ENCODE assay signal across 1 cellular context in the genomic region with DNA sequence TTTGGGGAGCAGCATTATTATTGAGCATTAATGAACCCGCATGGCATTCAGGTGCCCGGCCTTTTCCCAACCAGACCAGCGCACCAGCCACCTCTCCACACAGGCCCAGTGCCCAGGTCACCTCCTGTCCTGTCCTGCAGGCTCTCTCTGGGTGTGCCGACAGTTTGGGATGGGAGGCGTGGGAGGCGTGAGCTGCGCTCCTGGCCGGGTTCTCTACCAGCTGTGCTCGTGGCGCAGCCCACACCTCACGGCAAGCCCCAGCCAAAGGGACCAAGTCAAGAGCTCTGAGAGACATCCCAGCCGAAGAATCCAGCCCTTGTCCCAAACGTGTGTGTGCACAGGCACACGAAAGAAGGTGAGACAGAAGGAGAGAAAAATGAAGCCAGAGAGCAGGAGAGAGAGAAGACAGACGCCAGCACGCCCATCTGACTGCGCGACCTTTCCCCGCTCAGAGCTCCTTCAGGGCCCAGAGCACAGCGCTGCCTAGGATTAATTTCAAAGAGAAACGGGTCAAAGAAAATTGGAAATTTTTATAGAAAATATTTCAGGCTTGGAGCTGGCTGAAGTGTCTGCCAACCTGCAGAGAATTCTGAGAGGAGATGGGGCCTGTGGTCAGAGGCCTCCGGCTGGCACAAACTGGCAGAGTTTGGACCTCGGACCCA.
TF ChIP-seq lines count a peak whose summit lies in the region.

No MANE protein-coding gene starts in this region.

TF ChIP-seq in IMR-90, 13 proteins besides CTCF, POLR2A, EP300 and RAD21 (continued from another document):
- TF ChIP-seq, protein P1, sequence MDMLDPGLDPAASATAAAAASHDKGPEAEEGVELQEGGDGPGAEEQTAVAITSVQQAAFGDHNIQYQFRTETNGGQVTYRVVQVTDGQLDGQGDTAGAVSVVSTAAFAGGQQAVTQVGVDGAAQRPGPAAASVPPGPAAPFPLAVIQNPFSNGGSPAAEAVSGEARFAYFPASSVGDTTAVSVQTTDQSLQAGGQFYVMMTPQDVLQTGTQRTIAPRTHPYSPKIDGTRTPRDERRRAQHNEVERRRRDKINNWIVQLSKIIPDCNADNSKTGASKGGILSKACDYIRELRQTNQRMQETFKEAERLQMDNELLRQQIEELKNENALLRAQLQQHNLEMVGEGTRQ (IDR thresholded peaks at IDR 0.05; ENCODE audit: low read depth, low read length), result no peak
- TF ChIP-seq MAFK (IDR thresholded peaks at IDR 0.05; ENCODE audit: low read depth, low read length) (no peak), CHD1 (IDR thresholded peaks at IDR 0.05; ENCODE audit: low read depth, low read length) (no peak), RCOR1 (IDR thresholded peaks at IDR 0.05; ENCODE audit: insufficient replicate concordance, low read length) (no peak)
- TF ChIP-seq, protein P2, sequence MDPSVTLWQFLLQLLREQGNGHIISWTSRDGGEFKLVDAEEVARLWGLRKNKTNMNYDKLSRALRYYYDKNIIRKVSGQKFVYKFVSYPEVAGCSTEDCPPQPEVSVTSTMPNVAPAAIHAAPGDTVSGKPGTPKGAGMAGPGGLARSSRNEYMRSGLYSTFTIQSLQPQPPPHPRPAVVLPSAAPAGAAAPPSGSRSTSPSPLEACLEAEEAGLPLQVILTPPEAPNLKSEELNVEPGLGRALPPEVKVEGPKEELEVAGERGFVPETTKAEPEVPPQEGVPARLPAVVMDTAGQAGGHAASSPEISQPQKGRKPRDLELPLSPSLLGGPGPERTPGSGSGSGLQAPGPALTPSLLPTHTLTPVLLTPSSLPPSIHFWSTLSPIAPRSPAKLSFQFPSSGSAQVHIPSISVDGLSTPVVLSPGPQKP (IDR thresholded peaks at IDR 0.05; ENCODE audit: borderline replicate concordance, low read depth, low read length), result no peak
